ENCODE assay signal across 1 cellular context in the genomic region with DNA sequence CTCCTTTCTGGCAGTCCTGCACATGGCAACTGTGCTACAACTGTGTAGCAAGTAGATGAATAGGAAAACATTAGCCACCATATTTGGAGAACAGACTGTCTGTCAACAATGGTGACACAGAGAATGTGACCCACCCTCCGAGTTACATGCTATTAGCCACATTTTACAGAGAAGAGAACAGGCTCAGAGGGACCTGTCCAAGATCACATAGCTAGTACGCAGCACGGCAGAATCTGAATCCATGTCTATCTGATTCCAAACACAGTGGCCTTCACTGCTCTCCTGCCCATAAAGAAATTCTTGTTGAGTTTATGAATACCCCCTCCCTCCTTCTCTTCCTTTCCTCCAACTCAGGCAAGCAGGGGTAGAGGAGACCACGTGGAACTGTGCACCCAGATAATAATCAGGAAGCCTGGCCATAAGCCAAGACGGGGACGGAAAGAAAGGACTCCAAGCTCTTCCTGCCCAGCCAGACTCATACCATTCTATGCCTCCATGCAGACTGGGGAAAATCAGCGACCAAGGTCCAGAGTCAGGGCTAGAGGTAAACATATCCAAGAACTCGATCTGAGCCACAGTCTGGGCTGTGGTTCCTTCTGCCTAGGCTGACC.
TF ChIP-seq lines count a peak whose summit lies in the region.

No MANE protein-coding gene starts in this region.

TF ChIP-seq in HepG2, 621 proteins besides CTCF, POLR2A, EP300 and RAD21 (continued from another document and continues in another):
- TF ChIP-seq, protein P1, sequence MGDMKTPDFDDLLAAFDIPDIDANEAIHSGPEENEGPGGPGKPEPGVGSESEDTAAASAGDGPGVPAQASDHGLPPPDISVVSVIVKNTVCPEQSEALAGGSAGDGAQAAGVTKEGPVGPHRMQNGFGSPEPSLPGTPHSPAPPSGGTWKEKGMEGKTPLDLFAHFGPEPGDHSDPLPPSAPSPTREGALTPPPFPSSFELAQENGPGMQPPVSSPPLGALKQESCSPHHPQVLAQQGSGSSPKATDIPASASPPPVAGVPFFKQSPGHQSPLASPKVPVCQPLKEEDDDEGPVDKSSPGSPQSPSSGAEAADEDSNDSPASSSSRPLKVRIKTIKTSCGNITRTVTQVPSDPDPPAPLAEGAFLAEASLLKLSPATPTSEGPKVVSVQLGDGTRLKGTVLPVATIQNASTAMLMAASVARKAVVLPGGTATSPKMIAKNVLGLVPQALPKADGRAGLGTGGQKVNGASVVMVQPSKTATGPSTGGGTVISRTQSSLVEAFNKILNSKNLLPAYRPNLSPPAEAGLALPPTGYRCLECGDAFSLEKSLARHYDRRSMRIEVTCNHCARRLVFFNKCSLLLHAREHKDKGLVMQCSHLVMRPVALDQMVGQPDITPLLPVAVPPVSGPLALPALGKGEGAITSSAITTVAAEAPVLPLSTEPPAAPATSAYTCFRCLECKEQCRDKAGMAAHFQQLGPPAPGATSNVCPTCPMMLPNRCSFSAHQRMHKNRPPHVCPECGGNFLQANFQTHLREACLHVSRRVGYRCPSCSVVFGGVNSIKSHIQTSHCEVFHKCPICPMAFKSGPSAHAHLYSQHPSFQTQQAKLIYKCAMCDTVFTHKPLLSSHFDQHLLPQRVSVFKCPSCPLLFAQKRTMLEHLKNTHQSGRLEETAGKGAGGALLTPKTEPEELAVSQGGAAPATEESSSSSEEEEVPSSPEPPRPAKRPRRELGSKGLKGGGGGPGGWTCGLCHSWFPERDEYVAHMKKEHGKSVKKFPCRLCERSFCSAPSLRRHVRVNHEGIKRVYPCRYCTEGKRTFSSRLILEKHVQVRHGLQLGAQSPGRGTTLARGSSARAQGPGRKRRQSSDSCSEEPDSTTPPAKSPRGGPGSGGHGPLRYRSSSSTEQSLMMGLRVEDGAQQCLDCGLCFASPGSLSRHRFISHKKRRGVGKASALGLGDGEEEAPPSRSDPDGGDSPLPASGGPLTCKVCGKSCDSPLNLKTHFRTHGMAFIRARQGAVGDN (CRISPR knock-in tag; IDR thresholded peaks at IDR 0.05) = peak; percentile 43; the same call in 1 of the 2 replicates
- TF ChIP-seq, protein P2, sequence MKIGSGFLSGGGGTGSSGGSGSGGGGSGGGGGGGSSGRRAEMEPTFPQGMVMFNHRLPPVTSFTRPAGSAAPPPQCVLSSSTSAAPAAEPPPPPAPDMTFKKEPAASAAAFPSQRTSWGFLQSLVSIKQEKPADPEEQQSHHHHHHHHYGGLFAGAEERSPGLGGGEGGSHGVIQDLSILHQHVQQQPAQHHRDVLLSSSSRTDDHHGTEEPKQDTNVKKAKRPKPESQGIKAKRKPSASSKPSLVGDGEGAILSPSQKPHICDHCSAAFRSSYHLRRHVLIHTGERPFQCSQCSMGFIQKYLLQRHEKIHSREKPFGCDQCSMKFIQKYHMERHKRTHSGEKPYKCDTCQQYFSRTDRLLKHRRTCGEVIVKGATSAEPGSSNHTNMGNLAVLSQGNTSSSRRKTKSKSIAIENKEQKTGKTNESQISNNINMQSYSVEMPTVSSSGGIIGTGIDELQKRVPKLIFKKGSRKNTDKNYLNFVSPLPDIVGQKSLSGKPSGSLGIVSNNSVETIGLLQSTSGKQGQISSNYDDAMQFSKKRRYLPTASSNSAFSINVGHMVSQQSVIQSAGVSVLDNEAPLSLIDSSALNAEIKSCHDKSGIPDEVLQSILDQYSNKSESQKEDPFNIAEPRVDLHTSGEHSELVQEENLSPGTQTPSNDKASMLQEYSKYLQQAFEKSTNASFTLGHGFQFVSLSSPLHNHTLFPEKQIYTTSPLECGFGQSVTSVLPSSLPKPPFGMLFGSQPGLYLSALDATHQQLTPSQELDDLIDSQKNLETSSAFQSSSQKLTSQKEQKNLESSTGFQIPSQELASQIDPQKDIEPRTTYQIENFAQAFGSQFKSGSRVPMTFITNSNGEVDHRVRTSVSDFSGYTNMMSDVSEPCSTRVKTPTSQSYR (CRISPR knock-in tag; IDR thresholded peaks at IDR 0.05; ENCODE audit: borderline replicate concordance) = no peak
- TF ChIP-seq ZNF33A (CRISPR knock-in tag; IDR thresholded peaks at IDR 0.05; ENCODE audit: borderline replicate concordance) (no peak), ZNF644 (CRISPR knock-in tag; IDR thresholded peaks at IDR 0.05; ENCODE audit: low read depth) (peak; percentile 73), ZNF354B (CRISPR knock-in tag; IDR thresholded peaks at IDR 0.05) (no peak), REXO4 (CRISPR knock-in tag; IDR thresholded peaks at IDR 0.05; ENCODE audit: borderline replicate concordance) (no peak), SRSF9 (IDR thresholded peaks at IDR 0.05; ENCODE audit: borderline replicate concordance, insufficient read depth, low read depth, low read length, poor library complexity, severe bottlenecking) (no peak), ZNF550 (CRISPR knock-in tag; IDR thresholded peaks at IDR 0.05; ENCODE audit: borderline replicate concordance) (no peak), ZNF557 (CRISPR knock-in tag; IDR thresholded peaks at IDR 0.05) (0 out of 2 replicates have a peak, but pooled peaks have one; percentile 49), ZNF101 (CRISPR knock-in tag; IDR thresholded peaks at IDR 0.05; ENCODE audit: borderline replicate concordance, low read depth) (no peak), TRIM24 (CRISPR knock-in tag; IDR thresholded peaks at IDR 0.05) (no peak), RCOR2 (CRISPR knock-in tag; IDR thresholded peaks at IDR 0.05) (no peak), NAIF1 (CRISPR knock-in tag; IDR thresholded peaks at IDR 0.05; ENCODE audit: borderline replicate concordance) (no peak), GLI4 (CRISPR knock-in tag; IDR thresholded peaks at IDR 0.05; ENCODE audit: borderline replicate concordance) (no peak), SUZ12 (IDR thresholded peaks at IDR 0.05; ENCODE audit: low read depth, low read length) (no peak), ZKSCAN8 (CRISPR knock-in tag; IDR thresholded peaks at IDR 0.05; ENCODE audit: borderline replicate concordance) (0 out of 2 replicates have a peak, but pooled peaks have one; percentile 17), EZH2 (conservative IDR thresholded peaks at IDR 0.05; ENCODE audit: low read depth, low read length) (no peak), KLF15 (CRISPR knock-in tag; IDR thresholded peaks at IDR 0.05; ENCODE audit: borderline replicate concordance) (no peak), ZFP36L2 (CRISPR knock-in tag; IDR thresholded peaks at IDR 0.05) (no peak), SMARCC2 (IDR thresholded peaks at IDR 0.05) (no peak), ZNF138 (CRISPR knock-in tag; IDR thresholded peaks at IDR 0.05; ENCODE audit: low read depth) (no peak), SAP130 (CRISPR knock-in tag; IDR thresholded peaks at IDR 0.05; ENCODE audit: low read depth) (peak; percentile 59), ZC3H4 (CRISPR knock-in tag; IDR thresholded peaks at IDR 0.05; ENCODE audit: borderline replicate concordance) (no peak), JUN (CRISPR knock-in tag; IDR thresholded peaks at IDR 0.05) (no peak), PRMT3 (CRISPR knock-in tag; IDR thresholded peaks at IDR 0.05; ENCODE audit: borderline replicate concordance, low read depth) (no peak)
- TF ChIP-seq, protein P3, sequence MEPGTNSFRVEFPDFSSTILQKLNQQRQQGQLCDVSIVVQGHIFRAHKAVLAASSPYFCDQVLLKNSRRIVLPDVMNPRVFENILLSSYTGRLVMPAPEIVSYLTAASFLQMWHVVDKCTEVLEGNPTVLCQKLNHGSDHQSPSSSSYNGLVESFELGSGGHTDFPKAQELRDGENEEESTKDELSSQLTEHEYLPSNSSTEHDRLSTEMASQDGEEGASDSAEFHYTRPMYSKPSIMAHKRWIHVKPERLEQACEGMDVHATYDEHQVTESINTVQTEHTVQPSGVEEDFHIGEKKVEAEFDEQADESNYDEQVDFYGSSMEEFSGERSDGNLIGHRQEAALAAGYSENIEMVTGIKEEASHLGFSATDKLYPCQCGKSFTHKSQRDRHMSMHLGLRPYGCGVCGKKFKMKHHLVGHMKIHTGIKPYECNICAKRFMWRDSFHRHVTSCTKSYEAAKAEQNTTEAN (CRISPR knock-in tag; conservative IDR thresholded peaks at IDR 0.05) = no peak
- TF ChIP-seq, protein P4, sequence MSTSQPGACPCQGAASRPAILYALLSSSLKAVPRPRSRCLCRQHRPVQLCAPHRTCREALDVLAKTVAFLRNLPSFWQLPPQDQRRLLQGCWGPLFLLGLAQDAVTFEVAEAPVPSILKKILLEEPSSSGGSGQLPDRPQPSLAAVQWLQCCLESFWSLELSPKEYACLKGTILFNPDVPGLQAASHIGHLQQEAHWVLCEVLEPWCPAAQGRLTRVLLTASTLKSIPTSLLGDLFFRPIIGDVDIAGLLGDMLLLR (CRISPR knock-in tag; IDR thresholded peaks at IDR 0.05) = peak; percentile 25; the same call in 1 of the 2 replicates
- TF ChIP-seq, protein P5, sequence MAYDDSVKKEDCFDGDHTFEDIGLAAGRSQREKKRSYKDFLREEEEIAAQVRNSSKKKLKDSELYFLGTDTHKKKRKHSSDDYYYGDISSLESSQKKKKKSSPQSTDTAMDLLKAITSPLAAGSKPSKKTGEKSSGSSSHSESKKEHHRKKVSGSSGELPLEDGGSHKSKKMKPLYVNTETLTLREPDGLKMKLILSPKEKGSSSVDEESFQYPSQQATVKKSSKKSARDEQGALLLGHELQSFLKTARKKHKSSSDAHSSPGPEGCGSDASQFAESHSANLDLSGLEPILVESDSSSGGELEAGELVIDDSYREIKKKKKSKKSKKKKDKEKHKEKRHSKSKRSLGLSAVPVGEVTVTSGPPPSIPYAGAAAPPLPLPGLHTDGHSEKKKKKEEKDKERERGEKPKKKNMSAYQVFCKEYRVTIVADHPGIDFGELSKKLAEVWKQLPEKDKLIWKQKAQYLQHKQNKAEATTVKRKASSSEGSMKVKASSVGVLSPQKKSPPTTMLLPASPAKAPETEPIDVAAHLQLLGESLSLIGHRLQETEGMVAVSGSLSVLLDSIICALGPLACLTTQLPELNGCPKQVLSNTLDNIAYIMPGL (CRISPR knock-in tag; IDR thresholded peaks at IDR 0.05; ENCODE audit: borderline replicate concordance in 1 of 2, low read depth in 1 of 2) = no peak; a peak in 1 of 4 replicates
- TF ChIP-seq, protein P6, sequence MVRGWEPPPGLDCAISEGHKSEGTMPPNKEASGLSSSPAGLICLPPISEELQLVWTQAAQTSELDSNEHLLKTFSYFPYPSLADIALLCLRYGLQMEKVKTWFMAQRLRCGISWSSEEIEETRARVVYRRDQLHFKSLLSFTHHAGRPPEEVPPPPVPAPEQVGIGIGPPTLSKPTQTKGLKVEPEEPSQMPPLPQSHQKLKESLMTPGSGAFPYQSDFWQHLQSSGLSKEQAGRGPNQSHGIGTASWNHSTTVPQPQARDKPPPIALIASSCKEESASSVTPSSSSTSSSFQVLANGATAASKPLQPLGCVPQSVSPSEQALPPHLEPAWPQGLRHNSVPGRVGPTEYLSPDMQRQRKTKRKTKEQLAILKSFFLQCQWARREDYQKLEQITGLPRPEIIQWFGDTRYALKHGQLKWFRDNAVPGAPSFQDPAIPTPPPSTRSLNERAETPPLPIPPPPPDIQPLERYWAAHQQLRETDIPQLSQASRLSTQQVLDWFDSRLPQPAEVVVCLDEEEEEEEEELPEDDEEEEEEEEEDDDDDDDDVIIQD (CRISPR knock-in tag; IDR thresholded peaks at IDR 0.05; ENCODE audit: low read depth) = no peak
- TF ChIP-seq, protein P7, sequence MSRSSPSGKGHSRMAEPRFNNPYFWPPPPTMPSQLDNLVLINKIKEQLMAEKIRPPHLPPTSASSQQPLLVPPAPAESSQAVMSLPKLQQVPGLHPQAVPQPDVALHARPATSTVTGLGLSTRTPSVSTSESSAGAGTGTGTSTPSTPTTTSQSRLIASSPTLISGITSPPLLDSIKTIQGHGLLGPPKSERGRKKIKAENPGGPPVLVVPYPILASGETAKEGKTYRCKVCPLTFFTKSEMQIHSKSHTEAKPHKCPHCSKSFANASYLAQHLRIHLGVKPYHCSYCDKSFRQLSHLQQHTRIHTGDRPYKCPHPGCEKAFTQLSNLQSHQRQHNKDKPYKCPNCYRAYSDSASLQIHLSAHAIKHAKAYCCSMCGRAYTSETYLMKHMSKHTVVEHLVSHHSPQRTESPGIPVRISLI (CRISPR knock-in tag; IDR thresholded peaks at IDR 0.05; ENCODE audit: borderline replicate concordance) = no peak
- TF ChIP-seq, protein P8, sequence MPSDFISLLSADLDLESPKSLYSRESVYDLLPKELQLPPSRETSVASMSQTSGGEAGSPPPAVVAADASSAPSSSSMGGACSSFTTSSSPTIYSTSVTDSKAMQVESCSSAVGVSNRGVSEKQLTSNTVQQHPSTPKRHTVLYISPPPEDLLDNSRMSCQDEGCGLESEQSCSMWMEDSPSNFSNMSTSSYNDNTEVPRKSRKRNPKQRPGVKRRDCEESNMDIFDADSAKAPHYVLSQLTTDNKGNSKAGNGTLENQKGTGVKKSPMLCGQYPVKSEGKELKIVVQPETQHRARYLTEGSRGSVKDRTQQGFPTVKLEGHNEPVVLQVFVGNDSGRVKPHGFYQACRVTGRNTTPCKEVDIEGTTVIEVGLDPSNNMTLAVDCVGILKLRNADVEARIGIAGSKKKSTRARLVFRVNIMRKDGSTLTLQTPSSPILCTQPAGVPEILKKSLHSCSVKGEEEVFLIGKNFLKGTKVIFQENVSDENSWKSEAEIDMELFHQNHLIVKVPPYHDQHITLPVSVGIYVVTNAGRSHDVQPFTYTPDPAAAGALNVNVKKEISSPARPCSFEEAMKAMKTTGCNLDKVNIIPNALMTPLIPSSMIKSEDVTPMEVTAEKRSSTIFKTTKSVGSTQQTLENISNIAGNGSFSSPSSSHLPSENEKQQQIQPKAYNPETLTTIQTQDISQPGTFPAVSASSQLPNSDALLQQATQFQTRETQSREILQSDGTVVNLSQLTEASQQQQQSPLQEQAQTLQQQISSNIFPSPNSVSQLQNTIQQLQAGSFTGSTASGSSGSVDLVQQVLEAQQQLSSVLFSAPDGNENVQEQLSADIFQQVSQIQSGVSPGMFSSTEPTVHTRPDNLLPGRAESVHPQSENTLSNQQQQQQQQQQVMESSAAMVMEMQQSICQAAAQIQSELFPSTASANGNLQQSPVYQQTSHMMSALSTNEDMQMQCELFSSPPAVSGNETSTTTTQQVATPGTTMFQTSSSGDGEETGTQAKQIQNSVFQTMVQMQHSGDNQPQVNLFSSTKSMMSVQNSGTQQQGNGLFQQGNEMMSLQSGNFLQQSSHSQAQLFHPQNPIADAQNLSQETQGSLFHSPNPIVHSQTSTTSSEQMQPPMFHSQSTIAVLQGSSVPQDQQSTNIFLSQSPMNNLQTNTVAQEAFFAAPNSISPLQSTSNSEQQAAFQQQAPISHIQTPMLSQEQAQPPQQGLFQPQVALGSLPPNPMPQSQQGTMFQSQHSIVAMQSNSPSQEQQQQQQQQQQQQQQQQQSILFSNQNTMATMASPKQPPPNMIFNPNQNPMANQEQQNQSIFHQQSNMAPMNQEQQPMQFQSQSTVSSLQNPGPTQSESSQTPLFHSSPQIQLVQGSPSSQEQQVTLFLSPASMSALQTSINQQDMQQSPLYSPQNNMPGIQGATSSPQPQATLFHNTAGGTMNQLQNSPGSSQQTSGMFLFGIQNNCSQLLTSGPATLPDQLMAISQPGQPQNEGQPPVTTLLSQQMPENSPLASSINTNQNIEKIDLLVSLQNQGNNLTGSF (CRISPR knock-in tag; IDR thresholded peaks at IDR 0.05) = no peak
- TF ChIP-seq, protein P9, sequence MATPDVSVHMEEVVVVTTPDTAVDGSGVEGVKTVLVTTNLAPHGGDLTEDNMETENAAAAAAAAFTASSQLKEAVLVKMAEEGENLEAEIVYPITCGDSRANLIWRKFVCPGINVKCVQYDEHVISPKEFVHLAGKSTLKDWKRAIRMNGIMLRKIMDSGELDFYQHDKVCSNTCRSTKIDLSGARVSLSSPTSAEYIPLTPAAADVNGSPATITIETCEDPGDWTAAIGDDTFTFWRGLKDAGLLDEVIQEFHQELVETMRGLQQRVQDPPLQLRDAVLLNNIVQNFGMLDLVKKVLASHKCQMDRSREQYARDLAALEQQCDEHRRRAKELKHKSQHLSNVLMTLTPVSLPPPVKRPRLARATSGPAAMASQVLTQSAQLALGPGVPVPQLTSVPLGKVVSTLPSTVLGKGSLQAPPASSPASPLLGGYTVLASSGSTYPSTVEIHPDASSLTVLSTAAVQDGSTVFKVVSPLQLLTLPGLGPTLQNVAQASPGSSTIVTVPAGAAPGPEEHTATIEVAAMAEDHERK (CRISPR knock-in tag; IDR thresholded peaks at IDR 0.05; ENCODE audit: low read depth) = no peak
